Comparison of ENCODE assay signal across 18 cellular contexts in genomic region chr20:37744347-37744746, GRCh38. TPM values are rescaled to one million over a fixed set of nuclear protein-coding genes. Genes with fewer than 3 reads are reported as not detected.
A peak's percentile ranks its signal among the peaks of the same experiment; 100 is the strongest.
DNase-seq lines count a peak whose midpoint lies in the region; ATAC-seq and TF ChIP-seq lines count a peak whose summit lies in the region.
"Had no signal": no experiment of that assay in that cellular context is flagged by ENCODE, and none has a peak within 500 bp of the region (broad histone marks: within the 10 kb centered on the region; RNA-seq: fewer than 3 reads in every experiment).

No MANE protein-coding gene starts in this region.

- H3K9ac ChIP-seq in Loucy (ENCODE audit: low read depth, low read length, poor library complexity, severe bottlenecking) = no peak overlapping the region
- H3K9ac ChIP-seq: KMS-11 had no signal

- H3K9me3 Mint-ChIP-seq in activated CD8-positive, alpha-beta memory T cell treated with anti-CD3 and anti-CD28 coated beads, Interleukin-2, amount 10 ng/mL, durations not matched to agents 7 days and 5 days (ENCODE audit: low read depth) = no peaks in the 10 kb centered on the region
- no peaks in the 10 kb centered on the region for H3K9me3 Mint-ChIP-seq in central memory CD8-positive, alpha-beta T cell
- H3K9me3 Mint-ChIP-seq: CD14-positive monocyte, H9 had no signal

- no peak for DNase-seq in activated CD8-positive, alpha-beta memory T cell treated with anti-CD3 and anti-CD28 coated beads, Interleukin-2, amount 10 ng/mL, durations not matched to agents 7 days and 5 days
- no peak for DNase-seq in activated CD8-positive, alpha-beta memory T cell treated with anti-CD3 and anti-CD28 coated beads, Interleukin-2, amount 50 U/mL, for 4 hours
- no peak for DNase-seq in central memory CD8-positive, alpha-beta T cell (ENCODE audit: low spot score in 2 of 2)
- peak; percentile 42 for DNase-seq in stomach
- DNase-seq in stimulated activated CD4-positive, alpha-beta T cell treated with anti-CD3 and anti-CD28 coated beads, Interleukin-2, amount 100 ng/mL, for 24 hours = no peak
- DNase-seq in SIG-M5 (lab: John Stamatoyannopoulos, UW) = no peak
- DNase-seq: COR-L47, H9, NCI-H1105, NCI-H146, NCI-H2029, NCI-H226, NCI-H524 treated with DMSO at 0.1 percent for 48 hours, PC-3, Right ventricle myocardium superior had no signal

- H3K9me2 ChIP-seq in Loucy (replicated peaks; ENCODE audit: low read depth, low read length) = no peaks in the 10 kb centered on the region

- H3F3A ChIP-seq in Loucy (ENCODE audit: low read depth) = peaks cover 3% of the 10 kb centered on the region; the same call in 1 of the 2 replicates

- H3K36me3 Mint-ChIP-seq in activated CD8-positive, alpha-beta memory T cell treated with anti-CD3 and anti-CD28 coated beads, Interleukin-2, amount 10 ng/mL, durations not matched to agents 7 days and 5 days = peaks cover 34% of the 10 kb centered on the region
- peaks cover 23% of the 10 kb centered on the region for H3K36me3 Mint-ChIP-seq in central memory CD8-positive, alpha-beta T cell (ENCODE audit: insufficient read depth)

- H3K4me2 ChIP-seq in Loucy (ENCODE audit: low read depth, low read length, poor library complexity, severe bottlenecking) = peak overlapping the region; percentile 63
- H3K4me2 ChIP-seq: KMS-11 had no signal

- H3K4me1 Mint-ChIP-seq in activated CD8-positive, alpha-beta memory T cell treated with anti-CD3 and anti-CD28 coated beads, Interleukin-2, amount 10 ng/mL, durations not matched to agents 7 days and 5 days = peaks cover 27% of the 10 kb centered on the region
- peaks cover 13% of the 10 kb centered on the region for H3K4me1 Mint-ChIP-seq in central memory CD8-positive, alpha-beta T cell
- H3K4me1 Mint-ChIP-seq: CD14-positive monocyte had no signal

- H3K79me2 ChIP-seq in Loucy (ENCODE audit: insufficient read depth, low read length) = peaks cover 46% of the 10 kb centered on the region

- H3K4me3 ChIP-seq in Loucy (ENCODE audit: low read length, poor library complexity, severe bottlenecking) = peak overlapping the region; percentile 57
- H3K4me3 ChIP-seq in stomach = no peak overlapping the region

- H3K9me3 ChIP-seq in Loucy (ENCODE audit: insufficient read depth, low read depth, low read length) (no peaks in the 10 kb centered on the region), stomach (no peaks in the 10 kb centered on the region)

- no peak for TF ChIP-seq EP300 in stomach (IDR thresholded peaks at IDR 0.05)

- WGBS in stomach, 5 donors = 53 to 69% (median 66%) methylated on average over 2 of the region's 2 CpGs

- H3K27me3 Mint-ChIP-seq in activated CD8-positive, alpha-beta memory T cell treated with anti-CD3 and anti-CD28 coated beads, Interleukin-2, amount 10 ng/mL, durations not matched to agents 7 days and 5 days = no peaks in the 10 kb centered on the region
- no peaks in the 10 kb centered on the region for H3K27me3 Mint-ChIP-seq in central memory CD8-positive, alpha-beta T cell

- ATAC-seq in activated CD8-positive, alpha-beta memory T cell treated with anti-CD3 and anti-CD28 coated beads, Interleukin-2, amount 10 ng/mL, durations not matched to agents 7 days and 5 days = no peak
- ATAC-seq in central memory CD8-positive, alpha-beta T cell (replicated peaks; ENCODE audit: extremely low read depth, poor library complexity, severe bottlenecking) = no peak
- ATAC-seq: PC-3 had no signal

- intact Hi-C loops in stomach (cut with DNase I; ENCODE audit: low total_unique reads) = no loop called here

- CTCF ChIA-PET in activated CD8-positive, alpha-beta memory T cell treated with anti-CD3 and anti-CD28 coated beads, Interleukin-2, amount 10 ng/mL, durations not matched to agents 7 days and 5 days (lab: Charles Lee) = no interaction called here

- H3K36me3 ChIP-seq in Loucy (ENCODE audit: insufficient read depth, low read length) = peaks cover 36% of the 10 kb centered on the region; the same call in 1 of the 2 replicates
- H3K36me3 ChIP-seq in stomach = peaks cover 20 to 42% (median 39%) of the 10 kb centered on the region in 4 donors

- peak overlapping the region; percentile 25 for H3K27ac Mint-ChIP-seq in activated CD8-positive, alpha-beta memory T cell treated with anti-CD3 and anti-CD28 coated beads, Interleukin-2, amount 10 ng/mL, durations not matched to agents 7 days and 5 days
- peak overlapping the region; percentile 6 for H3K27ac Mint-ChIP-seq in central memory CD8-positive, alpha-beta T cell (ENCODE audit: low read depth)
- H3K27ac Mint-ChIP-seq: H9 had no signal

- TF ChIP-seq CTCF in Loucy (conservative IDR thresholded peaks at IDR 0.05; ENCODE audit: low read length) (no peak), stomach (IDR thresholded peaks at IDR 0.05) (no peak)

- H3K4me1 ChIP-seq in Loucy (ENCODE audit: insufficient read depth, low read length, poor library complexity, severe bottlenecking) = peaks cover 39% of the 10 kb centered on the region
- peaks cover 0 to 26% (median 8%) of the 10 kb centered on the region in 4 donors for H3K4me1 ChIP-seq in stomach

- H4K20me1 ChIP-seq in Loucy (ENCODE audit: insufficient read depth, low read length, poor library complexity, severe bottlenecking) = no peaks in the 10 kb centered on the region

- H2AFZ ChIP-seq in Loucy (ENCODE audit: low read length) = no peak overlapping the region

- H3K27ac ChIP-seq in stomach = no peak overlapping the region
- H3K27ac ChIP-seq: KMS-11 had no signal

- no peak for TF ChIP-seq POLR2A in stomach (IDR thresholded peaks at IDR 0.05)

- H3K27me3 ChIP-seq in Loucy (ENCODE audit: insufficient read depth, low read length, poor library complexity, severe bottlenecking) (no peaks in the 10 kb centered on the region), stomach (no peaks in the 10 kb centered on the region)

- H3K4me3 Mint-ChIP-seq in activated CD8-positive, alpha-beta memory T cell treated with anti-CD3 and anti-CD28 coated beads, Interleukin-2, amount 10 ng/mL, durations not matched to agents 7 days and 5 days = no peak overlapping the region
- no peak overlapping the region for H3K4me3 Mint-ChIP-seq in central memory CD8-positive, alpha-beta T cell
- H3K4me3 Mint-ChIP-seq: CD14-positive monocyte, H9 had no signal

RNA-seq across cellular contexts. Expression of gene CTNNBL1, which starts 50.5 kb away (rescaled TPM):
- 10 to 100 TPM; 79.8 to 90.2 TPM for total RNA-seq in activated CD8-positive, alpha-beta memory T cell treated with anti-CD3 and anti-CD28 coated beads, Interleukin-2, amount 10 ng/mL, durations not matched to agents 7 days and 5 days
- 10 to 100 TPM; 10.5 to 46.1 (median 22.7) TPM for total RNA-seq in stomach
- 100 to 1,000 TPM in 1 of 3 donors, 10 to 100 TPM in 2; 51.3 to 148 (median 71.2) TPM for polyA plus RNA-seq in stomach
